ENCODE assay signal across 8 cellular contexts in the genomic region with DNA sequence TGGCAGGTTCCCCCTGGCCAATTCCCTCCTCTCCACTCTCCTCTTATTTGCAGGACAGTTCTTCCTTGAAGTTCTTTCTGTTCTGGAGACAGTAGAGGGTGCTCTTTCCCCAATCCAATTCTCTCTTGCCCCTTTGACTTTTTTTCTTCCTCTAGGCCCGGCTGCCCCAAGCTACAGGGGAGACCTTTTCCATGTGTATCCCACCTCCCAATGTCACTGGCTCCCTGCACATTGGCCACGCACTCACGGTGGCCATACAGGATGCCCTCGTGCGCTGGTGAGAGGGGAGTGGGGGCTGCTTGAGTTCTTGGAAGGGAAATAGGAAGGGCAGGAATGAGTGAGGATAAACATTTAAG. TPM values are rescaled to one million over a fixed set of nuclear protein-coding genes. Genes with fewer than 3 reads are reported as not detected.
DNase-seq lines count a peak whose midpoint lies in the region; TF ChIP-seq lines count a peak whose summit lies in the region.

No MANE protein-coding gene starts in this region.

- H3K9me3 Mint-ChIP-seq in activated CD4-positive, alpha-beta memory T cell treated with anti-CD3 and anti-CD28 coated beads for 36 hours: no peaks in the 10 kb centered on the region
- no peaks in the 10 kb centered on the region for H3K9me3 Mint-ChIP-seq in nephron progenitor cell

- no peak overlapping the region for H3K27ac Mint-ChIP-seq in activated CD4-positive, alpha-beta memory T cell treated with anti-CD3 and anti-CD28 coated beads for 36 hours
- H3K27ac Mint-ChIP-seq in nephron progenitor cell: peak overlapping the region; percentile 52

- TF ChIP-seq CTCF in AG04450 (IDR thresholded peaks at IDR 0.05; ENCODE audit: low read depth, low read length): peak; percentile 82
- peak; percentile 60 for TF ChIP-seq CTCF in GM10248 (IDR thresholded peaks at IDR 0.05; ENCODE audit: control extremely low read depth, extremely low read depth, low read depth, missing control alignments)
- peak; percentile 76 for TF ChIP-seq CTCF in fibroblast of the aortic adventitia (IDR thresholded peaks at IDR 0.05; ENCODE audit: insufficient read depth, low read length)
- TF ChIP-seq CTCF in nephron progenitor cell (IDR thresholded peaks at IDR 0.05): peak; percentile 49

- H3K27me3 ChIP-seq in AG04450 (ENCODE audit: control insufficient read depth, insufficient read depth, low read length): no peaks in the 10 kb centered on the region

- peak overlapping the region; percentile 94 for H3K4me3 Mint-ChIP-seq in activated CD4-positive, alpha-beta memory T cell treated with anti-CD3 and anti-CD28 coated beads for 36 hours
- H3K4me3 Mint-ChIP-seq in nephron progenitor cell: peak overlapping the region; percentile 86

- CTCF ChIA-PET in AG04450 (lab: Charles Lee): interaction anchor here (0.5 to 9.7 kb wide), 49 partner anchors 9 to 451 kb away, joined by 3 to 261 read pairs (median 4); a partner anchor contains a TSS
- CTCF ChIA-PET in GM10248 (lab: Yijun Ruan, JAX): interaction anchor here (0.8 to 7.6 kb wide), 28 partner anchors 10 to 279 kb away, joined by 3 to 115 read pairs (median 10); a partner anchor contains a TSS
- CTCF ChIA-PET in activated CD4-positive, alpha-beta memory T cell treated with anti-CD3 and anti-CD28 coated beads for 36 hours (lab: Charles Lee): interaction anchor here (0.6 to 5.5 kb wide), 28 partner anchors 9 to 277 kb away, joined by 3 to 82 read pairs (median 4); no protein-coding TSS in a partner anchor

- H3K4me1 Mint-ChIP-seq in activated CD4-positive, alpha-beta memory T cell treated with anti-CD3 and anti-CD28 coated beads for 36 hours (ENCODE audit: low read depth): peaks cover 26% of the 10 kb centered on the region
- H3K4me1 Mint-ChIP-seq in nephron progenitor cell: peaks cover 43% of the 10 kb centered on the region

- POLR2A ChIA-PET in AG04450 (lab: Yijun Ruan, JAX): no interaction called here
- POLR2A ChIA-PET in GM10248 (lab: Yijun Ruan, JAX): no interaction called here
- POLR2A ChIA-PET in activated CD4-positive, alpha-beta memory T cell treated with anti-CD3 and anti-CD28 coated beads for 36 hours (lab: Charles Lee): interaction anchor here (0.6 to 2.1 kb wide), 2 partner anchors 32 to 164 kb away, joined by 4 to 7 read pairs; a partner anchor contains a TSS

- no peaks in the 10 kb centered on the region for H3K9me3 ChIP-seq in AG04450 (ENCODE audit: control insufficient read depth, insufficient read depth, low read length)

- H3K27me3 Mint-ChIP-seq in activated CD4-positive, alpha-beta memory T cell treated with anti-CD3 and anti-CD28 coated beads for 36 hours: no peaks in the 10 kb centered on the region
- peaks cover 2% of the 10 kb centered on the region for H3K27me3 Mint-ChIP-seq in nephron progenitor cell (ENCODE audit: low read depth, poor library complexity)

- H3K4me3 ChIP-seq in AG04450 (ENCODE audit: low read depth, low read length) (no peak overlapping the region), fibroblast of the aortic adventitia (ENCODE audit: low read depth, low read length) (no peak overlapping the region)

- peaks cover 27% of the 10 kb centered on the region for H3K36me3 Mint-ChIP-seq in activated CD4-positive, alpha-beta memory T cell treated with anti-CD3 and anti-CD28 coated beads for 36 hours
- H3K36me3 Mint-ChIP-seq in nephron progenitor cell (ENCODE audit: low read depth): peaks cover 52% of the 10 kb centered on the region

- intact Hi-C loops in activated CD4-positive, alpha-beta memory T cell treated with anti-CD3 and anti-CD28 coated beads for 36 hours (cut with micrococcal nuclease): loop anchor here (1.0 to 2.0 kb wide), 3 partner anchors 87 to 164 kb away; no protein-coding TSS in a partner anchor

- peak; percentile 33 for DNase-seq in AG04450 (ENCODE audit: low read depth, low spot score)
- peak; percentile 84 for DNase-seq in GM10248 (ENCODE audit: extremely low spot score)
- DNase-seq in NCI-H2171 (lab: John Stamatoyannopoulos, UW): peak; percentile 21
- DNase-seq in activated CD4-positive, alpha-beta memory T cell treated with anti-CD3 and anti-CD28 coated beads for 36 hours: peak; percentile 14
- DNase-seq in fibroblast of the aortic adventitia (ENCODE audit: low read depth): peak; percentile 85
- peak; percentile 25 for DNase-seq in nephron progenitor cell
- DNase-seq in cortex of kidney (lab: John Stamatoyannopoulos, UW): no peak
- no peak for DNase-seq in effector CD8-positive, alpha-beta T cell (lab: John Stamatoyannopoulos, UW)

- H3K27ac ChIP-seq in AG04450 (ENCODE audit: low read depth, low read length): no peak overlapping the region

RNA-seq across cellular contexts. Expression of a gene that starts 1.5 kb away (rescaled TPM):
- 10.3 and 12.2 TPM in 2 replicates for polyA plus RNA-seq in AG04450 (2011; rRNA removed)
- polyA minus RNA-seq in AG04450 (2011; rRNA and poly(A)+ RNA removed): 19.5 and 20.0 TPM in 2 replicates
- 10 to 100 TPM; 56.9 to 68.9 TPM for total RNA-seq in activated CD4-positive, alpha-beta memory T cell treated with anti-CD3 and anti-CD28 coated beads for 36 hours
- total RNA-seq in fibroblast of the aortic adventitia (ENCODE audit: low replicate concordance): 15.6 and 18.5 TPM in 2 replicates

RNA-seq across cellular contexts. Expression of a gene that starts 7.6 kb away (rescaled TPM):
- 31.9 and 33.0 TPM in 2 replicates for polyA plus RNA-seq in AG04450 (2011; rRNA removed)
- 20.7 and 20.9 TPM in 2 replicates for polyA minus RNA-seq in AG04450 (2011; rRNA and poly(A)+ RNA removed)
- 10 to 100 TPM; 35.2 to 39.2 TPM for total RNA-seq in activated CD4-positive, alpha-beta memory T cell treated with anti-CD3 and anti-CD28 coated beads for 36 hours
- 3.8 and 12.7 TPM in 2 replicates for total RNA-seq in fibroblast of the aortic adventitia (ENCODE audit: low replicate concordance)

RNA-seq across cellular contexts. Expression of a gene that starts 16.4 kb away (rescaled TPM):
- not detected in 2 replicates for polyA plus RNA-seq in AG04450 (2011; rRNA removed)
- polyA minus RNA-seq in AG04450 (2011; rRNA and poly(A)+ RNA removed): not detected in 2 replicates
- total RNA-seq in activated CD4-positive, alpha-beta memory T cell treated with anti-CD3 and anti-CD28 coated beads for 36 hours: not detected
- not detected in 2 replicates for total RNA-seq in fibroblast of the aortic adventitia (ENCODE audit: low replicate concordance)

RNA-seq across cellular contexts. Expression of a gene that starts 25.2 kb away (rescaled TPM):
- polyA plus RNA-seq in AG04450 (2011; rRNA removed): not detected in 2 replicates
- polyA minus RNA-seq in AG04450 (2011; rRNA and poly(A)+ RNA removed): not detected in 2 replicates
- not detected for total RNA-seq in activated CD4-positive, alpha-beta memory T cell treated with anti-CD3 and anti-CD28 coated beads for 36 hours
- under 0.01 TPM in 1 of 2 replicates, not detected in the other for total RNA-seq in fibroblast of the aortic adventitia (ENCODE audit: low replicate concordance)

RNA-seq across cellular contexts. Expression of a gene that starts 31.2 kb away (rescaled TPM):
- 9.9 and 13.3 TPM in 2 replicates for polyA plus RNA-seq in AG04450 (2011; rRNA removed)
- 22.2 and 23.1 TPM in 2 replicates for polyA minus RNA-seq in AG04450 (2011; rRNA and poly(A)+ RNA removed)
- total RNA-seq in activated CD4-positive, alpha-beta memory T cell treated with anti-CD3 and anti-CD28 coated beads for 36 hours: 1 to 10 TPM; 8.1 to 8.7 TPM
- 7.7 and 41.9 TPM in 2 replicates for total RNA-seq in fibroblast of the aortic adventitia (ENCODE audit: low replicate concordance)

Comparison
In these comparisons a context has a peak if more than half of its experiments do, and no peak if none do; other contexts are left out.
1. DNase-seq: peak in AG04450 (single experiment), GM10248 (single experiment), NCI-H2171 (single experiment), activated CD4-positive, alpha-beta memory T cell treated with anti-CD3 and anti-CD28 coated beads for 36 hours (single experiment), fibroblast of the aortic adventitia (single experiment) and nephron progenitor cell (single experiment); none in cortex of kidney (single experiment) and effector CD8-positive, alpha-beta T cell (single experiment).
2. Peak in every context shown above with its lines, with median percentiles within 50 percentile points of each other: CTCF ChIP-seq.